ENCODE assay signal across 20 cellular contexts in the genomic region with DNA sequence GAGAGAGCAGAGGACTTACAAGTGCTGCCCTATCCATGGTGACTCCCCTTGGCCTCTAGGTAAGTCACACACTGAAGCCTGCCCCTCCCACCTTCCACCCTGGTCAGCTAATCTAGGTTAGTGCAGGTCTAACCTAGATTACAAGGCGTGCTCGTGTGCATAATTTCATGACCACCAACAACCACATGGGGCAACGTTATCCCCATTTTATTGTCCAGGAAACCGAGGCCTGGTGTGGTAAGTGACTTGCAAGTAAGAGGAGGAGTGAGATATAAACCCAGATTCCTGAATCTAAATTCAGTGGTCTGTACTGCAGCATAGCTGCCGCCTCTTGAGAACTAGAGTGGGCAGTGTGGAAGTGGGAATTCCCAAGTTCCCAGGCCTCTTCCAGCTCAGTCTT.
DNase-seq lines count a peak whose midpoint lies in the region; ATAC-seq, FAIRE-seq and TF ChIP-seq lines count a peak whose summit lies in the region.
"Had no signal": no experiment of that assay in that cellular context is flagged by ENCODE, and none has a peak within 500 bp of the region (broad histone marks: within the 10 kb centered on the region; RNA-seq: fewer than 3 reads in every experiment).

No MANE protein-coding gene starts in this region.

- POLR2A ChIA-PET in HepG2 (lab: Yijun Ruan, JAX): no interaction called here
- POLR2A ChIA-PET in K562 (lab: Yijun Ruan, JAX): interaction anchor here (0.6 kb wide), 1 partner anchor 149 kb away, joined by 3 read pairs; no protein-coding TSS in a partner anchor

- H3K27ac ChIP-seq in HepG2 (ENCODE audit: extremely low read length, insufficient read depth, low read length) (no peak overlapping the region), right lobe of liver (no peak overlapping the region), K562 (ENCODE audit: extremely low read depth, low read depth, low read length) (no peak overlapping the region), neural progenitor cell (no peak overlapping the region)
- H3K27ac ChIP-seq: 22Rv1, GM23248 had no signal

- TF ChIP-seq EP300 in HepG2 (IDR thresholded peaks at IDR 0.05; ENCODE audit: low read depth in 2 of 2, low read length in 2 of 2) (no peak), HepG2 (CRISPR knock-in tag; IDR thresholded peaks at IDR 0.05; ENCODE audit: borderline replicate concordance) (no peak), K562 (IDR thresholded peaks at IDR 0.05; ENCODE audit: low read length) (no peak)

- no TSS peak for BruUV-seq in HepG2 (replicated peaks; lab: Mats Ljungman, UMichigan)
- no TSS peak for BruUV-seq in K562 (replicated peaks; lab: Mats Ljungman, UMichigan)

- H3K36me3 ChIP-seq in HepG2 (replicated peaks in 1 of 2; ENCODE audit: control insufficient read depth in 1 of 2, insufficient read depth in 2 of 2, low read length in 2 of 2) (no peaks in the 10 kb centered on the region), right lobe of liver (no peaks in the 10 kb centered on the region), K562 (ENCODE audit: control insufficient read depth, insufficient read depth, low read length) (no peaks in the 10 kb centered on the region), neural progenitor cell (no peaks in the 10 kb centered on the region)
- H3K36me3 ChIP-seq: BE2C had no signal

- no peak overlapping the region for H3K4me3 ChIP-seq in HepG2 (replicated peaks in 1 of 3; ENCODE audit: insufficient read depth in 1 of 3, low read depth in 2 of 3, low read length in 3 of 3)
- no peak overlapping the region for H3K4me3 ChIP-seq in right lobe of liver
- H3K4me3 ChIP-seq in K562: no peak overlapping the region
- no peak overlapping the region for H3K4me3 ChIP-seq in neural progenitor cell
- H3K4me3 ChIP-seq: GM23248 had no signal

- TF ChIP-seq CTCF in HepG2 (CRISPR knock-in tag; IDR thresholded peaks at IDR 0.05): no peak
- TF ChIP-seq CTCF in right lobe of liver (IDR thresholded peaks at IDR 0.05): no peak
- no peak for TF ChIP-seq CTCF in K562 (IDR thresholded peaks at IDR 0.05 in 2 of 3, conservative IDR thresholded peaks at IDR 0.05 in 1 of 3; ENCODE audit: insufficient read depth in 2 of 3, low read depth in 1 of 3, low read length in 3 of 3)
- TF ChIP-seq CTCF in neural progenitor cell (IDR thresholded peaks at IDR 0.05): no peak

- H3K27ac Mint-ChIP-seq in neural progenitor cell: no peak overlapping the region
- H3K27ac Mint-ChIP-seq: CD8-positive, alpha-beta T cell had no signal

- no peak for DNase-seq in HepG2 (ENCODE audit: low spot score)
- no peak for DNase-seq in right lobe of liver
- DNase-seq in NAMALWA (ENCODE audit: low spot score): peak; percentile 19
- peak; percentile 8 to 25 (median 11) for DNase-seq in K562 (ENCODE audit: extremely low read depth in 1 of 4, low spot score in 3 of 4)
- no peak for DNase-seq in NCI-H2227 (lab: John Stamatoyannopoulos, UW; ENCODE audit: unreplicated experiment)
- DNase-seq in islet precursor cell: no peak
- no peak for DNase-seq in neural progenitor cell (ENCODE audit: low spot score)
- no peak for DNase-seq in stimulated activated CD4-positive, alpha-beta T cell treated with anti-CD3 and anti-CD28 coated beads, Interleukin-15, amount 100 ng/mL, for 24 hours
- DNase-seq: BE2C; Calu3; CD8-positive, alpha-beta T cell; GM23248; HCEC 1CT; KG1; NCI-H1092 treated with DMSO at 0.1 percent for 48 hours; NCI-H146; NCI-H2081; NK-92 treated with Interleukin-12 subunit alpha and Interleukin-12 subunit beta, amount 100 ng/mL, for 24 hours; Right ventricle myocardium superior had no signal

- peaks cover 7% of the 10 kb centered on the region for H3F3A ChIP-seq in neural progenitor cell (ENCODE audit: low read depth)

- no peak for TF ChIP-seq RAD21 in HepG2 (CRISPR knock-in tag; IDR thresholded peaks at IDR 0.05)
- TF ChIP-seq RAD21 in K562 (CRISPR knock-in tag; conservative IDR thresholded peaks at IDR 0.05 in 1 of 2, IDR thresholded peaks at IDR 0.05 in 1 of 2): no peak

- H3K36me3 Mint-ChIP-seq in neural progenitor cell: peaks cover 8% of the 10 kb centered on the region
- H3K36me3 Mint-ChIP-seq: CD8-positive, alpha-beta T cell had no signal

- H3K4me2 ChIP-seq in HepG2 (ENCODE audit: low read depth, low read length): no peak overlapping the region
- H3K4me2 ChIP-seq in K562 (ENCODE audit: insufficient read depth, low read length): no peak overlapping the region
- H3K4me2 ChIP-seq in neural progenitor cell: no peak overlapping the region

- intact Hi-C loops in HepG2 (cut with micrococcal nuclease; ENCODE audit: unreplicated experiment) (no loop called here), right lobe of liver (cut with DNase I) (no loop called here), K562 (cut with micrococcal nuclease) (no loop called here)

- no peak overlapping the region for H3K4me3 Mint-ChIP-seq in neural progenitor cell
- H3K4me3 Mint-ChIP-seq: CD8-positive, alpha-beta T cell had no signal

- no peaks in the 10 kb centered on the region for H3K9me1 ChIP-seq in K562 (ENCODE audit: control insufficient read depth, insufficient read depth, low read length)

- H3K27me3 Mint-ChIP-seq in neural progenitor cell (ENCODE audit: insufficient read depth, low read depth): peaks cover 17% of the 10 kb centered on the region

- H4K20me1 ChIP-seq in HepG2 (ENCODE audit: insufficient read depth, low read length): no peaks in the 10 kb centered on the region
- H4K20me1 ChIP-seq in K562 (replicated peaks; ENCODE audit: control insufficient read depth, insufficient read depth, low read length): no peaks in the 10 kb centered on the region
- H4K20me1 ChIP-seq in neural progenitor cell (ENCODE audit: low read depth): no peaks in the 10 kb centered on the region

- no peak for ATAC-seq in HepG2
- no peak for ATAC-seq in right lobe of liver
- peak; percentile 44 for ATAC-seq in K562
- ATAC-seq: CD8-positive, alpha-beta T cell had no signal

- peaks cover 7% of the 10 kb centered on the region for H3K9me3 Mint-ChIP-seq in neural progenitor cell
- H3K9me3 Mint-ChIP-seq: CD8-positive, alpha-beta T cell had no signal

- in situ Hi-C loops in HepG2 (cut with HindIII; ENCODE audit: extremely low pct_ligation_motif_present, low pct_unique_long_range_greater_than_20kb): no loop called here
- in situ Hi-C loops in K562 (cut with MboI): no loop called here

- peaks cover 42% of the 10 kb centered on the region for H3K4me1 Mint-ChIP-seq in neural progenitor cell

- no peak overlapping the region for H2AFZ ChIP-seq in HepG2 (ENCODE audit: low read length)
- no peak overlapping the region for H2AFZ ChIP-seq in K562 (ENCODE audit: low read depth, low read length)
- H2AFZ ChIP-seq in neural progenitor cell (replicated peaks): no peak overlapping the region
- H2AFZ ChIP-seq: GM23248 had no signal

- H3K27me3 ChIP-seq in HepG2 (ENCODE audit: control insufficient read depth in 1 of 2, insufficient read depth in 2 of 2, low read length in 2 of 2) (no peaks in the 10 kb centered on the region), right lobe of liver (no peaks in the 10 kb centered on the region), K562 (ENCODE audit: control insufficient read depth in 2 of 2, insufficient read depth in 2 of 2, low read length in 2 of 2) (peaks cover 0 to 6% of the 10 kb centered on the region in 2 experiments; a peak in 1 of 5 replicates), neural progenitor cell (no peaks in the 10 kb centered on the region)
- H3K27me3 ChIP-seq: BE2C had no signal

- H3K9me3 ChIP-seq in HepG2 (ENCODE audit: low read length): no peaks in the 10 kb centered on the region
- H3K9me3 ChIP-seq in right lobe of liver: no peaks in the 10 kb centered on the region
- no peaks in the 10 kb centered on the region for H3K9me3 ChIP-seq in K562 (replicated peaks; ENCODE audit: control insufficient read depth, insufficient read depth, low read depth, low read length)
- no peaks in the 10 kb centered on the region for H3K9me3 ChIP-seq in neural progenitor cell (ENCODE audit: low read depth)
- H3K9me3 ChIP-seq: BE2C had no signal

- H3K79me2 ChIP-seq in HepG2 (ENCODE audit: insufficient read depth, low read length) (no peaks in the 10 kb centered on the region), K562 (ENCODE audit: control insufficient read depth, insufficient read depth, low read length) (no peaks in the 10 kb centered on the region), neural progenitor cell (ENCODE audit: low read depth) (no peaks in the 10 kb centered on the region)

- 3% methylated on average over 5 of the region's 5 CpGs for WGBS in HepG2 (ENCODE audit: low lambda C conversion rate)
- 36% methylated on average over 5 of the region's 5 CpGs for WGBS in right lobe of liver (ENCODE audit: insufficient coverage, low coverage, low lambda C conversion rate, missing lambda C conversion rate)
- WGBS in K562 (ENCODE audit: insufficient coverage, low coverage, missing lambda C conversion rate): 7% methylated on average over 5 of the region's 5 CpGs

- H3K9ac ChIP-seq in HepG2 (ENCODE audit: insufficient read depth, low read depth, low read length): no peak overlapping the region
- H3K9ac ChIP-seq in K562 (ENCODE audit: insufficient read depth in 1 of 2, low read depth in 2 of 2, low read length in 2 of 2): no peak overlapping the region
- H3K9ac ChIP-seq in neural progenitor cell: no peak overlapping the region
- H3K9ac ChIP-seq: GM23248 had no signal

- no peaks in the 10 kb centered on the region for H3K4me1 ChIP-seq in HepG2 (ENCODE audit: insufficient read depth, low read length)
- H3K4me1 ChIP-seq in right lobe of liver: no peaks in the 10 kb centered on the region
- peaks cover 0 to 14% of the 10 kb centered on the region in 2 experiments; a peak in 1 of 5 replicates for H3K4me1 ChIP-seq in K562 (replicated peaks in 1 of 2; ENCODE audit: control insufficient read depth in 2 of 2, insufficient read depth in 2 of 2, low read length in 2 of 2)
- peaks cover 38% of the 10 kb centered on the region for H3K4me1 ChIP-seq in neural progenitor cell
- H3K4me1 ChIP-seq: BE2C had no signal

- no peak for FAIRE-seq in HepG2 (lab: Jason Lieb, UNC)
- FAIRE-seq in K562 (lab: Jason Lieb, UNC): no peak

- CTCF ChIA-PET in HepG2 (lab: Yijun Ruan, JAX; ENCODE audit: low intra/inter-chr PET ratio, low total read pairs) (no interaction called here), K562 (lab: Yijun Ruan, JAX; ENCODE audit: low intra/inter-chr PET ratio) (no interaction called here)

- no peak for TF ChIP-seq POLR2A in HepG2 (IDR thresholded peaks at IDR 0.05; ENCODE audit: insufficient read depth in 1 of 2, low read depth in 2 of 2, low read length in 2 of 2)
- no peak for TF ChIP-seq POLR2A in right lobe of liver (IDR thresholded peaks at IDR 0.05)
- TF ChIP-seq POLR2A in K562 (conservative IDR thresholded peaks at IDR 0.05): no peak

TF ChIP-seq in HepG2, 621 proteins besides CTCF, POLR2A, EP300 and RAD21:
- TF ChIP-seq TBL1XR1 (IDR thresholded peaks at IDR 0.05; ENCODE audit: borderline replicate concordance, low read length, partially characterized antibody) (no peak), ZNF629 (CRISPR knock-in tag; conservative IDR thresholded peaks at IDR 0.05) (peak; percentile 55)

TF ChIP-seq in K562, 482 proteins besides CTCF, POLR2A, EP300 and RAD21 (continues in another document):
- no peak for TF ChIP-seq ZNF140 (CRISPR knock-in tag; IDR thresholded peaks at IDR 0.05)
- no peak for TF ChIP-seq SRSF7 (optimal IDR thresholded peaks at IDR 0.05; ENCODE audit: low read depth, low read length)
- no peak for TF ChIP-seq MIER1 (IDR thresholded peaks at IDR 0.05; ENCODE audit: low read depth)
- no peak for TF ChIP-seq PHF21A (IDR thresholded peaks at IDR 0.05; ENCODE audit: borderline replicate concordance, low read depth)

Comparison
In these comparisons a context has a peak if more than half of its experiments do, and no peak if none do; other contexts are left out.
1. DNase-seq: peak in NAMALWA (single experiment) and K562 (4 of 4); none in HepG2 (single experiment), right lobe of liver (0 of 3), NCI-H2227 (single experiment), islet precursor cell (single experiment), neural progenitor cell (single experiment) and stimulated activated CD4-positive, alpha-beta T cell treated with anti-CD3 and anti-CD28 coated beads, Interleukin-15, amount 100 ng/mL, for 24 hours (single experiment).
2. Of the 241 proteins assayed by ChIP-seq in both HepG2 and K562: peak only in HepG2: none; only in K562: CHD4; in both: none; in neither: 240.